Comparison of ENCODE assay signal across 1 cellular context in the genomic region with DNA sequence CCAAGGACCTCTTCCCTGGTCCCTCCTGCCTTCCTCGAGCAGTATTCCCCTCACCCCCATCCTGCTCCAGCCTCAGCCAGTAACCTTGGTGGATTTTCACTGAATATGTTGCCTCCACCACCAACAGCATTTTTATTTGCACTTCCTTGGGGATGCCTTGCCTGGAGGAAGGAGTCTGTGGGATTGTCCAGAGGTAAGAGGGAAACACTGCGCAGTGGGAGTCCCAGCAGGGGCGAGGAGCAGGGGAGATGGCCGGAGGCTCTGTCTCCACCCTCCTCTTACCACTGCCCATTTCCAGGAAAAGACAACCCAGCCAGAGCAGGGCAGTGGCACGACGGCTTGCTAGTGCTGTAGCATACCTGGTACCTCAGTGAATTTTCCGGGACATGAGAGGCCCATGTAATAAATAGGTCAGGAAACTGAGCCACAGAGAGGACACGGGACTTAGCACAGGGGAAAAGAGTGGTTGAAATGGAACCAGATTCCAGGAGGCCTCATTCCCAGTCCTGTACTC.
TF ChIP-seq lines count a peak whose summit lies in the region.

No MANE protein-coding gene starts in this region.

TF ChIP-seq in H1, 55 proteins besides CTCF, POLR2A, EP300 and RAD21:
- TF ChIP-seq RNF2 (IDR thresholded peaks at IDR 0.05; ENCODE audit: borderline replicate concordance, low read depth, low read length, missing control alignments, poor library complexity, severe bottlenecking) (no peak), TAF1 (IDR thresholded peaks at IDR 0.05; ENCODE audit: low read depth, low read length) (no peak), RBBP5 (IDR thresholded peaks at IDR 0.05; ENCODE audit: borderline replicate concordance, low read depth, low read length) (no peak), SAP30 (IDR thresholded peaks at IDR 0.05; ENCODE audit: insufficient read depth, insufficient replicate concordance, low read length) (no peak), SIRT6 (IDR thresholded peaks at IDR 0.05; ENCODE audit: low read length) (no peak), EZH2 (IDR thresholded peaks at IDR 0.05; ENCODE audit: low read depth, low read length, severe bottlenecking) (no peak), CHD2 (IDR thresholded peaks at IDR 0.05; ENCODE audit: low read length) (no peak)
